ENCODE assay signal across 9 cellular contexts in genomic region chr14:103118019-103118662, GRCh38. TPM values are rescaled to one million over a fixed set of nuclear protein-coding genes. Genes with fewer than 3 reads are reported as not detected.
DNase-seq lines count a peak whose midpoint lies in the region; FAIRE-seq and TF ChIP-seq lines count a peak whose summit lies in the region.
"Had no signal": no experiment of that assay in that cellular context is flagged by ENCODE, and none has a peak within 500 bp of the region (broad histone marks: within the 10 kb centered on the region; RNA-seq: fewer than 3 reads in every experiment).

No MANE protein-coding gene starts in this region.

- peak overlapping the region; percentile 14 to 88 for H2BK12ac ChIP-seq in mesenchymal stem cell (ENCODE audit: low read length in 2 of 2)

- H2BK15ac ChIP-seq in mesenchymal stem cell (ENCODE audit: low read depth, poor library complexity, severe bottlenecking): peak overlapping the region; percentile 82

- DNase-seq in NCI-H1436 (lab: John Stamatoyannopoulos, UW) (peak; percentile 17), NCI-H1436 treated with DMSO at 0.1 percent for 48 hours (lab: John Stamatoyannopoulos, UW) (no peak), endothelial cell of umbilical vein (ENCODE audit: low read depth, low spot score) (peak; percentile 34), mesenchymal stem cell (peak; percentile 44), tibial nerve (ENCODE audit: low spot score in 2 of 2) (peak; percentile 72 to 82), H4 (ENCODE audit: low spot score) (no peak), urothelium cell line (ENCODE audit: low spot score) (no peak)
- DNase-seq in activated CD4-positive, alpha-beta T cell treated with anti-CD3 and anti-CD28 coated beads, Interleukin-2, amount 50 U/mL, for 48 hours: no peak
- DNase-seq: NCI-H1417 had no signal

- no peaks in the 10 kb centered on the region for H3K36me3 ChIP-seq in endothelial cell of umbilical vein (ENCODE audit: control insufficient read depth in 2 of 2, extremely low read depth in 1 of 2, insufficient read depth in 2 of 2, low read length in 2 of 2)
- no peaks in the 10 kb centered on the region for H3K36me3 ChIP-seq in mesenchymal stem cell (ENCODE audit: control insufficient read depth in 1 of 2, insufficient read depth in 2 of 2, low read depth in 1 of 2, low read length in 2 of 2)
- no peaks in the 10 kb centered on the region for H3K36me3 ChIP-seq in tibial nerve

- no peaks in the 10 kb centered on the region for H3K79me1 ChIP-seq in mesenchymal stem cell (replicated peaks; ENCODE audit: low read length, poor library complexity, severe bottlenecking)

- H3K4me1 ChIP-seq in endothelial cell of umbilical vein (ENCODE audit: control insufficient read depth, extremely low read depth, insufficient read depth, low read length) (peaks cover 26% of the 10 kb centered on the region), mesenchymal stem cell (ENCODE audit: control insufficient read depth, insufficient read depth, low read depth, low read length) (peaks cover 42% of the 10 kb centered on the region), tibial nerve (peaks cover 6 to 71% (median 30%) of the 10 kb centered on the region in 4 donors)

- dilution Hi-C loops in endothelial cell of umbilical vein (cut with MboI; ENCODE audit: extremely low pct_ligation_motif_present, low sequenced_read_pairs): no loop called here

- peak in 1 of 2 donors; percentile 66 for TF ChIP-seq EP300 in tibial nerve (IDR thresholded peaks at IDR 0.05)

- H2AK5ac ChIP-seq in mesenchymal stem cell (ENCODE audit: low read length, severe bottlenecking): peak overlapping the region; percentile 28

- H3K9me3 ChIP-seq in endothelial cell of umbilical vein (replicated peaks; ENCODE audit: control insufficient read depth, insufficient read depth, low read length) (no peaks in the 10 kb centered on the region), mesenchymal stem cell (ENCODE audit: control insufficient read depth, low read length) (no peaks in the 10 kb centered on the region), tibial nerve (no peaks in the 10 kb centered on the region)

- H3K79me2 ChIP-seq in endothelial cell of umbilical vein (ENCODE audit: control insufficient read depth, insufficient read depth, low read length): no peaks in the 10 kb centered on the region

- intact Hi-C loops in endothelial cell of umbilical vein (cut with micrococcal nuclease): no loop called here

- TF ChIP-seq POLR2A in endothelial cell of umbilical vein (IDR thresholded peaks at IDR 0.05; ENCODE audit: low read depth, low read length) (no peak), tibial nerve (IDR thresholded peaks at IDR 0.05) (no peak)

- H3K14ac ChIP-seq in mesenchymal stem cell (ENCODE audit: low read length in 2 of 2): no peak overlapping the region

- peak overlapping the region; percentile 46 for H2AFZ ChIP-seq in endothelial cell of umbilical vein (ENCODE audit: low read depth, low read length)
- H2AFZ ChIP-seq in mesenchymal stem cell (ENCODE audit: low read depth, low read length): no peak overlapping the region

- H3K4me3 ChIP-seq in endothelial cell of umbilical vein (replicated peaks in 1 of 3; ENCODE audit: insufficient read depth in 1 of 3, low read depth in 1 of 3, low read length in 3 of 3) (no peak overlapping the region), mesenchymal stem cell (ENCODE audit: insufficient read depth in 1 of 2, low read depth in 1 of 2, low read length in 2 of 2) (no peak overlapping the region), tibial nerve (no peak overlapping the region)

- H3K23ac ChIP-seq in mesenchymal stem cell (ENCODE audit: low read length in 2 of 2): no peak overlapping the region

- CTCF ChIA-PET in endothelial cell of umbilical vein (lab: Charles Lee): interaction anchor here (1.2 to 2.2 kb wide), 4 partner anchors 9 to 17 kb away, joined by 3 to 33 read pairs (median 7); no protein-coding TSS in a partner anchor

- peak overlapping the region; percentile 89 for H4K8ac ChIP-seq in mesenchymal stem cell (ENCODE audit: low read length)

- H4K91ac ChIP-seq in mesenchymal stem cell (ENCODE audit: low read length): peak overlapping the region; percentile 93

- peak overlapping the region; percentile 34 to 84 for H3K4ac ChIP-seq in mesenchymal stem cell (ENCODE audit: low read depth in 1 of 2, low read length in 2 of 2)

- FAIRE-seq in endothelial cell of umbilical vein (lab: Jason Lieb, UNC) (peak; percentile 83), urothelium cell line (lab: Jason Lieb, UNC) (no peak)

- no peak overlapping the region for H3K27ac ChIP-seq in endothelial cell of umbilical vein (ENCODE audit: insufficient read depth, low read depth, low read length)
- H3K27ac ChIP-seq in mesenchymal stem cell (ENCODE audit: low read length, poor library complexity, severe bottlenecking): no peak overlapping the region
- peak overlapping the region in 3 of 4 donors; percentile 55 to 74 (median 72) for H3K27ac ChIP-seq in tibial nerve

- no peak overlapping the region for H2BK5ac ChIP-seq in mesenchymal stem cell (ENCODE audit: low read depth, low read length, poor library complexity, severe bottlenecking)

- no peaks in the 10 kb centered on the region for H3K9me1 ChIP-seq in endothelial cell of umbilical vein (replicated peaks; ENCODE audit: control insufficient read depth, extremely low read depth, insufficient read depth, low read length)

- no TSS peak for BruUV-seq in endothelial cell of umbilical vein (replicated peaks; lab: Mats Ljungman, UMichigan)

- no peaks in the 10 kb centered on the region for H4K20me1 ChIP-seq in endothelial cell of umbilical vein (replicated peaks; ENCODE audit: control insufficient read depth, extremely low read depth, insufficient read depth, low read length)

- WGBS in mesenchymal stem cell: 53% methylated on average over 9 of the region's 10 CpGs
- 28 to 34% methylated on average over 10 of the region's 10 CpGs for WGBS in tibial nerve, 2 donors

- no peak overlapping the region for H3K9ac ChIP-seq in endothelial cell of umbilical vein (replicated peaks; ENCODE audit: extremely low read depth, insufficient read depth, low read length)
- peak overlapping the region; percentile 31 for H3K9ac ChIP-seq in mesenchymal stem cell (ENCODE audit: low read length)

- H2BK120ac ChIP-seq in mesenchymal stem cell (ENCODE audit: low read depth, low read length): peak overlapping the region; percentile 78

- H3K18ac ChIP-seq in mesenchymal stem cell (ENCODE audit: low read depth in 1 of 2, low read length in 2 of 2): peak overlapping the region; percentile 56 to 87

- TF ChIP-seq CTCF in endothelial cell of umbilical vein (IDR thresholded peaks at IDR 0.05; ENCODE audit: extremely low read depth in 1 of 2, insufficient read depth in 1 of 2, low read depth in 1 of 2, low read length in 2 of 2) (no peak), tibial nerve (IDR thresholded peaks at IDR 0.05) (no peak)

- POLR2A ChIA-PET in endothelial cell of umbilical vein (lab: Charles Lee): interaction anchor here (0.7 kb wide), 1 partner anchor 18 kb away, joined by 6 read pairs; no protein-coding TSS in a partner anchor

- H3K4me2 ChIP-seq in endothelial cell of umbilical vein (ENCODE audit: insufficient read depth, low read length): no peak overlapping the region
- H3K4me2 ChIP-seq in mesenchymal stem cell (ENCODE audit: low read length, poor library complexity, severe bottlenecking): no peak overlapping the region

- no peaks in the 10 kb centered on the region for H3K27me3 ChIP-seq in endothelial cell of umbilical vein (ENCODE audit: control insufficient read depth in 2 of 2, insufficient read depth in 2 of 2, low read length in 2 of 2)
- no peaks in the 10 kb centered on the region for H3K27me3 ChIP-seq in mesenchymal stem cell (ENCODE audit: control insufficient read depth in 1 of 2, insufficient read depth in 1 of 2, low read length in 2 of 2)
- H3K27me3 ChIP-seq in tibial nerve: no peaks in the 10 kb centered on the region

RNA-seq across cellular contexts. Expression of gene TNFAIP2, which starts 5.1 kb away (rescaled TPM):
- total RNA-seq in endothelial cell of umbilical vein (31.6 and 37.5 TPM in 2 replicates), tibial nerve (10 to 100 TPM; 42.9 to 49.4 (median 47.8) TPM)
- polyA plus RNA-seq in endothelial cell of umbilical vein: 42.7 and 48.5 TPM in 2 replicates
- 17.1 and 22.4 TPM in 2 replicates for polyA plus RNA-seq in endothelial cell of umbilical vein (2011; cell fraction: cytosol; rRNA removed)
- 137 and 182 TPM in 2 replicates for polyA plus RNA-seq in endothelial cell of umbilical vein (2011; cell fraction: nucleus; rRNA removed)
- polyA plus RNA-seq in endothelial cell of umbilical vein (2012): 28.3 and 36.7 TPM in 2 replicates
- 24.5 and 32.4 TPM in 2 replicates for polyA minus RNA-seq in endothelial cell of umbilical vein
- 136 TPM for polyA minus RNA-seq in endothelial cell of umbilical vein (2011; cell fraction: cytosol; rRNA and poly(A)+ RNA removed)
- 13.7 and 21.2 TPM in 2 replicates for polyA minus RNA-seq in endothelial cell of umbilical vein (2011; cell fraction: nucleus; rRNA and poly(A)+ RNA removed)
- 29.2 TPM for polyA plus RNA-seq in mesenchymal stem cell (2013, experiment 1 of 2)
- 27.7 TPM for polyA plus RNA-seq in mesenchymal stem cell (2013, experiment 2 of 2)
- total RNA-seq in H4 (2014; rRNA removed; shearing (Covaris generic)): 0.41 and 5.3 TPM in 2 replicates

RNA-seq across cellular contexts. Expression of gene EXOC3L4, which starts 23.6 kb away (rescaled TPM):
- not detected in 2 replicates for total RNA-seq in endothelial cell of umbilical vein
- not detected in 2 replicates for polyA plus RNA-seq in endothelial cell of umbilical vein
- not detected in 2 replicates for polyA plus RNA-seq in endothelial cell of umbilical vein (2011; cell fraction: cytosol; rRNA removed)
- not detected in 2 replicates for polyA plus RNA-seq in endothelial cell of umbilical vein (2011; cell fraction: nucleus; rRNA removed)
- not detected in 2 replicates for polyA plus RNA-seq in endothelial cell of umbilical vein (2012)
- polyA minus RNA-seq in endothelial cell of umbilical vein: not detected in 2 replicates
- polyA minus RNA-seq in endothelial cell of umbilical vein (2011; cell fraction: cytosol; rRNA and poly(A)+ RNA removed): not detected
- not detected in 2 replicates for polyA minus RNA-seq in endothelial cell of umbilical vein (2011; cell fraction: nucleus; rRNA and poly(A)+ RNA removed)
- polyA plus RNA-seq in mesenchymal stem cell (2013, experiment 1 of 2): not detected
- polyA plus RNA-seq in mesenchymal stem cell (2013, experiment 2 of 2): 0.05 TPM
- total RNA-seq in tibial nerve: 1 to 10 TPM in 2 of 4 donors, under 1 TPM in 2; 0.63 to 2.1 (median 1.3) TPM
- not detected in 2 replicates for total RNA-seq in H4 (2014; rRNA removed; shearing (Covaris generic))

RNA-seq across cellular contexts. Expression of gene LBHD2, which starts 34.1 kb away (rescaled TPM):
- total RNA-seq in endothelial cell of umbilical vein: not detected in 2 replicates
- not detected in 2 replicates for polyA plus RNA-seq in endothelial cell of umbilical vein
- not detected in 2 replicates for polyA plus RNA-seq in endothelial cell of umbilical vein (2011; cell fraction: cytosol; rRNA removed)
- not detected in 2 replicates for polyA plus RNA-seq in endothelial cell of umbilical vein (2011; cell fraction: nucleus; rRNA removed)
- polyA plus RNA-seq in endothelial cell of umbilical vein (2012): not detected in 2 replicates
- polyA minus RNA-seq in endothelial cell of umbilical vein: not detected in 2 replicates
- not detected for polyA minus RNA-seq in endothelial cell of umbilical vein (2011; cell fraction: cytosol; rRNA and poly(A)+ RNA removed)
- polyA minus RNA-seq in endothelial cell of umbilical vein (2011; cell fraction: nucleus; rRNA and poly(A)+ RNA removed): not detected in 2 replicates
- polyA plus RNA-seq in mesenchymal stem cell (2013, experiment 1 of 2): not detected
- not detected for polyA plus RNA-seq in mesenchymal stem cell (2013, experiment 2 of 2)
- not detected for total RNA-seq in tibial nerve
- total RNA-seq in H4 (2014; rRNA removed; shearing (Covaris generic)): not detected in 2 replicates

Comparison
In these comparisons a context has a peak if more than half of its experiments do, and no peak if none do; other contexts are left out.
1. DNase-seq: peak in NCI-H1436 (single experiment), endothelial cell of umbilical vein (single experiment), mesenchymal stem cell (single experiment) and tibial nerve (2 of 2); none in NCI-H1436 treated with DMSO at 0.1 percent for 48 hours (single experiment), activated CD4-positive, alpha-beta T cell treated with anti-CD3 and anti-CD28 coated beads, Interleukin-2, amount 50 U/mL, for 48 hours (0 of 2), H4 (single experiment) and urothelium cell line (single experiment).
2. H3K27ac ChIP-seq: peak in tibial nerve (3 of 4); none in endothelial cell of umbilical vein (single experiment) and mesenchymal stem cell (single experiment).